ENCODE assay signal across 1 cellular context in the genomic region with DNA sequence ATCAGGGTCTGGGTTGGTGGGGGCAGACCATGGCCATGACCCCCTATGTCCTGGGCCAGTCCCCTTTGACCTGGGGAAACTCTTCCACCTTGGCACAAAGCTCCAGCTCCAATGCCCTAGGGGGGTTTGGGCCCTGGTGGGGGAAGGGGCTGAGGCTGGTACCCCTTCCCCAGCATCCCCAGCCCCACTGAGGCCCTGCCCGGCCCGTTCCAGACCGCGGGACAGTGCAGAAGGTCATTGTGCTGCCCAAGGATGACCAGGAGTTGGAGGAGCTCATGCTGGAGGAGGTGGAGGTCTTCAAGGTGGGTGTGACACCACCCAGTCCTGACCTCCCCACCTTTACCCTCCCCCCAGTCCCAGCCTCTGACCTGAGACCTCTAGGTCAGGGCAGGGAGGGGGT.
TF ChIP-seq lines count a peak whose summit lies in the region.

No MANE protein-coding gene starts in this region.

TF ChIP-seq in H1, 55 proteins besides CTCF, POLR2A, EP300 and RAD21:
- TF ChIP-seq TCF12 (IDR thresholded peaks at IDR 0.05; ENCODE audit: low read depth, low read length) (no peak), PHF8 (conservative IDR thresholded peaks at IDR 0.05; ENCODE audit: low read depth, low read length) (no peak), CEBPB (IDR thresholded peaks at IDR 0.05; ENCODE audit: low read depth, low read length) (no peak), USF2 (IDR thresholded peaks at IDR 0.05; ENCODE audit: low read length) (no peak), JUND (IDR thresholded peaks at IDR 0.05; ENCODE audit: low read length) (no peak)
- TF ChIP-seq, protein P1, sequence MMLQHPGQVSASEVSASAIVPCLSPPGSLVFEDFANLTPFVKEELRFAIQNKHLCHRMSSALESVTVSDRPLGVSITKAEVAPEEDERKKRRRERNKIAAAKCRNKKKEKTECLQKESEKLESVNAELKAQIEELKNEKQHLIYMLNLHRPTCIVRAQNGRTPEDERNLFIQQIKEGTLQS (IDR thresholded peaks at IDR 0.05; ENCODE audit: insufficient read depth, low read depth, low read length), result no peak
TF ChIP-seq in H1: peak in this region for 0.
